Comparison of ENCODE assay signal across 8 cellular contexts in genomic region chr9:128339761-128340690, GRCh38. TPM values are rescaled to one million over a fixed set of nuclear protein-coding genes. Genes with fewer than 3 reads are reported as not detected.
DNase-seq lines count a peak whose midpoint lies in the region; ATAC-seq and TF ChIP-seq lines count a peak whose summit lies in the region.

TSS of gene SLC27A4 (plus strand) at chr9:128340527. CDS start at chr9:128343133, 2,606 bp downstream.

- POLR2A ChIA-PET in activated CD4-positive, alpha-beta T cell treated with anti-CD3 and anti-CD28 coated beads, Interleukin-2, amount 10 ng/mL, durations not matched to agents 7 days and 5 days (lab: Charles Lee) = interaction anchor here (0.7 kb wide), 1 partner anchor 25 kb away, joined by 4 read pairs; no protein-coding TSS in a partner anchor

- peak within 1 kb of the TSS; percentile 99 for H2AFZ ChIP-seq in ACC112 (ENCODE audit: low read length, unreplicated experiment)

- CTCF ChIA-PET in activated CD4-positive, alpha-beta T cell treated with anti-CD3 and anti-CD28 coated beads, Interleukin-2, amount 10 ng/mL, durations not matched to agents 7 days and 5 days (lab: Charles Lee) = interaction anchor here (1.0 to 4.1 kb wide), 3 partner anchors 10 to 99 kb away, joined by 3 to 29 read pairs (median 7); no protein-coding TSS in a partner anchor

- ATAC-seq in HG03103 (IDR thresholded peaks at IDR 0.05; ENCODE audit: low read depth, unreplicated experiment) (peak; percentile 73), left lobe of liver (peak; percentile 90)

- H3K27me3 ChIP-seq in ACC112 (ENCODE audit: insufficient read depth, low read length) = no peaks in the 10 kb centered on the region

- H3K36me3 Mint-ChIP-seq in activated CD4-positive, alpha-beta T cell treated with anti-CD3 and anti-CD28 coated beads, Interleukin-2, amount 10 ng/mL, durations not matched to agents 7 days and 5 days (ENCODE audit: low read depth) = peaks cover 4% of the 10 kb centered on the region

- no peaks in the 10 kb centered on the region for H3K4me1 ChIP-seq in ACC112 (ENCODE audit: control insufficient read depth, insufficient read depth, low read length, unreplicated experiment)

- DNase-seq in NCI-H524 (lab: John Stamatoyannopoulos, UW) = peak; percentile 70 to 84
- DNase-seq in activated CD4-positive, alpha-beta T cell treated with anti-CD3 and anti-CD28 coated beads, Interleukin-2, amount 10 ng/mL, durations not matched to agents 7 days and 5 days = peak; percentile 84
- peak; percentile 28 for DNase-seq in dedifferentiated amniotic fluid mesenchymal stem cell (ENCODE audit: extremely low spot score)
- DNase-seq in left lobe of liver (ENCODE audit: low spot score) = peak; percentile 88
- peak; percentile 68 for DNase-seq in stimulated activated CD4-positive, alpha-beta T cell treated with anti-CD3 and anti-CD28 coated beads, Interleukin-2, amount 100 ng/mL, for 4 hours (ENCODE audit: low read depth)

- H3K36me3 ChIP-seq in ACC112 (ENCODE audit: insufficient read depth, low read length) = no peaks in the 10 kb centered on the region

- H3K79me2 ChIP-seq in ACC112 (ENCODE audit: control insufficient read depth, insufficient read depth, low read length, unreplicated experiment) = no peaks in the 10 kb centered on the region

- H3K4me3 ChIP-seq in ACC112 (ENCODE audit: low read depth, low read length) = peak within 1 kb of the TSS; percentile 93

- H3K9me3 Mint-ChIP-seq in activated CD4-positive, alpha-beta T cell treated with anti-CD3 and anti-CD28 coated beads, Interleukin-2, amount 10 ng/mL, durations not matched to agents 7 days and 5 days = no peaks in the 10 kb centered on the region

- peak; percentile 57 for TF ChIP-seq POLR2A in GM18526 (IDR thresholded peaks at IDR 0.05; ENCODE audit: extremely low read depth, insufficient read length)

- H3K4me3 Mint-ChIP-seq in activated CD4-positive, alpha-beta T cell treated with anti-CD3 and anti-CD28 coated beads, Interleukin-2, amount 10 ng/mL, durations not matched to agents 7 days and 5 days = peak within 1 kb of the TSS; percentile 87

- H3K27ac ChIP-seq in ACC112 (ENCODE audit: low read depth, low read length) = no peak within 1 kb of the TSS

- H3K27me3 Mint-ChIP-seq in activated CD4-positive, alpha-beta T cell treated with anti-CD3 and anti-CD28 coated beads, Interleukin-2, amount 10 ng/mL, durations not matched to agents 7 days and 5 days = no peaks in the 10 kb centered on the region

- H3K4me1 Mint-ChIP-seq in activated CD4-positive, alpha-beta T cell treated with anti-CD3 and anti-CD28 coated beads, Interleukin-2, amount 10 ng/mL, durations not matched to agents 7 days and 5 days = peaks cover 15% of the 10 kb centered on the region

- H3K27ac Mint-ChIP-seq in activated CD4-positive, alpha-beta T cell treated with anti-CD3 and anti-CD28 coated beads, Interleukin-2, amount 10 ng/mL, durations not matched to agents 7 days and 5 days = peak within 1 kb of the TSS; percentile 91

RNA-seq across cellular contexts. Expression of gene SLC27A4, which starts in this region (rescaled TPM):
- total RNA-seq in activated CD4-positive, alpha-beta T cell treated with anti-CD3 and anti-CD28 coated beads, Interleukin-2, amount 10 ng/mL, durations not matched to agents 7 days and 5 days = 10 to 100 TPM; 15.8 to 16.8 TPM
- total RNA-seq in left lobe of liver = 30.3 TPM

Comparison
In these comparisons a context has a peak if more than half of its experiments do, and no peak if none do; other contexts are left out.
1. DNase-seq: peak in every context shown above with its lines; median percentile 88 in left lobe of liver; 84 in activated CD4-positive, alpha-beta T cell treated with anti-CD3 and anti-CD28 coated beads, Interleukin-2, amount 10 ng/mL, durations not matched to agents 7 days and 5 days; 77 in NCI-H524; 68 in stimulated activated CD4-positive, alpha-beta T cell treated with anti-CD3 and anti-CD28 coated beads, Interleukin-2, amount 100 ng/mL, for 4 hours; 28 in dedifferentiated amniotic fluid mesenchymal stem cell.